In genomic region chr4:105607876-105608275, GRCh38 we compare ENCODE assay signal across 23 cellular contexts. TPM values are rescaled to one million over a fixed set of nuclear protein-coding genes. Genes with fewer than 3 reads are reported as not detected.
DNase-seq lines count a peak whose midpoint lies in the region; ATAC-seq and TF ChIP-seq lines count a peak whose summit lies in the region.
"Had no signal": no experiment of that assay in that cellular context is flagged by ENCODE, and none has a peak within 500 bp of the region (broad histone marks: within the 10 kb centered on the region; RNA-seq: fewer than 3 reads in every experiment).

No MANE protein-coding gene starts in this region.

- no peak overlapping the region for H3K18ac ChIP-seq in trophoblast cell (ENCODE audit: low read length)

- H3K4me3 ChIP-seq in trophoblast cell (ENCODE audit: low read depth, low read length), result no peak overlapping the region
- H3K4me3 ChIP-seq: BLaER1 had no signal

- no peaks in the 10 kb centered on the region for H3K36me3 ChIP-seq in trophoblast cell (ENCODE audit: control insufficient read depth in 1 of 2, insufficient read depth in 2 of 2, low read length in 2 of 2)
- H3K36me3 ChIP-seq: BE2C, BLaER1 had no signal

- no peak overlapping the region for H4K8ac ChIP-seq in trophoblast cell (ENCODE audit: low read depth, low read length)

- no CpG with 5 or more reads among the region's 2 CpGs for WGBS in trophoblast cell (ENCODE audit: extremely low coverage, insufficient coverage, insufficient read length)

- H3K23ac ChIP-seq in trophoblast cell (ENCODE audit: low read length), result no peak overlapping the region

- H3K14ac ChIP-seq in trophoblast cell (ENCODE audit: low read length), result no peak overlapping the region

- H3K27me3 ChIP-seq in trophoblast cell (ENCODE audit: insufficient read depth, low read length), result no peaks in the 10 kb centered on the region
- H3K27me3 ChIP-seq: BE2C, BLaER1 had no signal

- H2BK5ac ChIP-seq in trophoblast cell (ENCODE audit: low read depth, low read length, poor library complexity), result no peak overlapping the region

- no peak overlapping the region for H2AFZ ChIP-seq in trophoblast cell (ENCODE audit: insufficient read depth, low read length, poor library complexity)

- no peak overlapping the region for H2AK5ac ChIP-seq in trophoblast cell (ENCODE audit: low read length)

- no peak overlapping the region for H3K4me2 ChIP-seq in trophoblast cell (ENCODE audit: low read length)
- H3K4me2 ChIP-seq: BLaER1 had no signal

- H3K79me1 ChIP-seq in trophoblast cell (ENCODE audit: low read length), result no peaks in the 10 kb centered on the region

- no peak overlapping the region for H2BK12ac ChIP-seq in trophoblast cell (ENCODE audit: low read length)

- H4K91ac ChIP-seq in trophoblast cell (ENCODE audit: low read depth, low read length), result no peak overlapping the region

- DNase-seq in trophoblast cell, result peak; percentile 60 to 86
- DNase-seq: 8988T; ACHN; BE2C; C1 segment of cervical spinal cord; CD4-positive, alpha-beta memory T cell; CD4-positive, CD25-positive, alpha-beta regulatory T cell; CD8-positive, alpha-beta memory T cell; COR-L47; DMS 273 treated with DMSO at 0.1 percent for 48 hours; DMS153; DMS53; DMS79; DND-41; EL; GDM1 had no signal

- H4K12ac ChIP-seq in trophoblast cell (ENCODE audit: low read depth, low read length), result no peak overlapping the region

- H3K27ac ChIP-seq in VCaP (peak overlapping the region; percentile 94; the same call in 1 of the 2 replicates), trophoblast cell (ENCODE audit: low read depth, low read length) (no peak overlapping the region)
- H3K27ac ChIP-seq: BLaER1 had no signal

- no peak overlapping the region for H3K4ac ChIP-seq in trophoblast cell (ENCODE audit: low read depth, low read length)

- H3K79me2 ChIP-seq in trophoblast cell (ENCODE audit: control insufficient read depth, insufficient read depth, low read length, poor library complexity), result no peaks in the 10 kb centered on the region

- peaks cover 0 to 2% of the 10 kb centered on the region in 2 experiments for H3K4me1 ChIP-seq in trophoblast cell (ENCODE audit: control insufficient read depth in 1 of 2, insufficient read depth in 2 of 2, low read length in 2 of 2)
- H3K4me1 ChIP-seq: BLaER1 had no signal

- ATAC-seq in HG02588 (IDR thresholded peaks at IDR 0.05; ENCODE audit: unreplicated experiment), result no peak
- no peak for ATAC-seq in GM18502 (IDR thresholded peaks at IDR 0.05; ENCODE audit: poor library complexity, unreplicated experiment)
- ATAC-seq in GM18511 (IDR thresholded peaks at IDR 0.05; ENCODE audit: unreplicated experiment), result no peak

- no peak overlapping the region for H2BK120ac ChIP-seq in trophoblast cell (ENCODE audit: insufficient read depth, low read length, poor library complexity)

- H3K9ac ChIP-seq in trophoblast cell (ENCODE audit: low read length), result no peak overlapping the region
- H3K9ac ChIP-seq: BLaER1 had no signal

- H3K9me3 ChIP-seq in trophoblast cell (ENCODE audit: insufficient read depth, low read depth, low read length), result no peaks in the 10 kb centered on the region
- H3K9me3 ChIP-seq: BE2C, BLaER1 had no signal

- TF ChIP-seq CTCF in VCaP (conservative IDR thresholded peaks at IDR 0.05), result no peak

RNA-seq across cellular contexts. Expression of gene ARHGEF38, which starts 55.5 kb away (rescaled TPM):
- not detected in 2 replicates for polyA plus RNA-seq in trophoblast cell (2013)
- polyA plus RNA-seq: AG04450; CD14-positive monocyte; CD8-positive, alpha-beta memory T cell had no signal
